ENCODE assay signal across 22 cellular contexts in genomic region chr7:34501161-34501560, GRCh38.
"Had no signal": no experiment of that assay in that cellular context is flagged by ENCODE, and none has a peak within 500 bp of the region (broad histone marks: within the 10 kb centered on the region; RNA-seq: fewer than 3 reads in every experiment).

No MANE protein-coding gene starts in this region.

- H3K9me3 Mint-ChIP-seq: nephron progenitor cell had no signal

- H3K36me3 Mint-ChIP-seq: immature natural killer cell; naive thymus-derived CD8-positive, alpha-beta T cell had no signal

- H3K4me1 Mint-ChIP-seq: immature natural killer cell; naive thymus-derived CD8-positive, alpha-beta T cell; nephron progenitor cell; stimulated activated naive CD8-positive, alpha-beta T cell treated with anti-CD3 and anti-CD28 coated beads, Interleukin-15, amount 100 ng/mL, for 72 hours had no signal

- H3K4me3 Mint-ChIP-seq: effector memory CD8-positive, alpha-beta T cell; immature natural killer cell; naive thymus-derived CD8-positive, alpha-beta T cell; nephron progenitor cell; stimulated activated naive CD8-positive, alpha-beta T cell treated with anti-CD3 and anti-CD28 coated beads, Interleukin-15, amount 100 ng/mL, for 72 hours had no signal

- H3K27ac ChIP-seq: lower lobe of right lung, ovary, psoas muscle, thyroid gland, vagina had no signal

- DNase-seq: cortex of kidney; effector memory CD8-positive, alpha-beta T cell; erythroblast; immature natural killer cell; left ventricle myocardium superior; lower lobe of right lung; naive thymus-derived CD8-positive, alpha-beta T cell; nephron progenitor cell; occipital lobe; ovary; posterior cingulate gyrus; psoas muscle; retina; stimulated activated CD4-positive, alpha-beta T cell treated with anti-CD3 and anti-CD28 coated beads, Interleukin-12 subunit alpha, Interleukin-12 subunit beta, amount 100 ng/mL, for 4 hours; stimulated activated CD4-positive, alpha-beta T cell treated with anti-CD3 and anti-CD28 coated beads, Interleukin-1b, Interleukin-23, amount 100 ng/mL, for 48 hours; stimulated activated CD4-positive, alpha-beta T cell treated with anti-CD3 and anti-CD28 coated beads, Interleukin-4, amount 100 ng/mL, for 1 hour; stimulated activated CD8-positive, alpha-beta memory T cell treated with anti-CD3 and anti-CD28 coated beads, Interleukin-4, amount 100 ng/mL, for 48 hours; stimulated activated naive CD4-positive, alpha-beta T cell; stimulated activated naive CD8-positive, alpha-beta T cell treated with anti-CD3 and anti-CD28 coated beads, Interleukin-15, amount 100 ng/mL, for 72 hours; thyroid gland; trophoblast cell had no signal

- H3K27ac Mint-ChIP-seq: effector memory CD8-positive, alpha-beta T cell; immature natural killer cell; naive thymus-derived CD8-positive, alpha-beta T cell; stimulated activated naive CD8-positive, alpha-beta T cell treated with anti-CD3 and anti-CD28 coated beads, Interleukin-15, amount 100 ng/mL, for 72 hours had no signal

- H3K27me3 Mint-ChIP-seq: effector memory CD8-positive, alpha-beta T cell; naive thymus-derived CD8-positive, alpha-beta T cell; stimulated activated naive CD8-positive, alpha-beta T cell treated with anti-CD3 and anti-CD28 coated beads, Interleukin-15, amount 100 ng/mL, for 72 hours had no signal
